ENCODE assay signal across 8 cellular contexts in the genomic region with DNA sequence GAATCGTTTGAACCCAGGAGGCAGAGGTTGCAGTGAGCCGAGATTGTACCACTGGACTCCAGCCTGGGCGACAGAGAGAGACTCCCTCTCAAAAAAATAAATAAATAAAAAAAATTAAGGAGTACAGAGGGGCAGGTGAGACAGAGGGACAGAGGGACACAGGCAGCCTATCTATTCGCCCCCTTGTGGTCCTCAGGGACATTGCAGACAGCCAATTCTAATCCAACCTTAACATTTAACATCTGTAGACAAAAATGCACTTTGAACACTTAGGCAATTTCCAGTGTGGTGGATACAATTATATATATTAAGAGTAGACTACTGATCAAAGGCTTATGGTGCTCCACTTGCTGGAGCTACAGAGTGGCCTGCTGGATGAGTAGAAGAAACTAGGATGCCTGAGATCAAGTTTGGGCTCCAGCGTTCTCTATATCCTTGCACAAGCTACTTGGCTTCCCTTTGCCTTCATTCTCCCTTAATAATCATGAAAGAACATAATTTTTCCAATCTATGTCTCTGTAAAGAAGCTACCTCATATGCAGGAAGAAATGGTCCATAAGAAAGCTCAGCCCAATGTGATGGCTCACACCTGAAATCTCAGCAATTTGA. TPM values are rescaled to one million over a fixed set of nuclear protein-coding genes. Genes with fewer than 3 reads are reported as not detected.
DNase-seq lines count a peak whose midpoint lies in the region; ATAC-seq and TF ChIP-seq lines count a peak whose summit lies in the region.

No MANE protein-coding gene starts in this region.

- H3K27me3 ChIP-seq in smooth muscle cell (ENCODE audit: low read depth) (no peaks in the 10 kb centered on the region), neuronal stem cell (ENCODE audit: control insufficient read depth in 3 of 3, insufficient read depth in 3 of 3, low read depth in 1 of 3, low read length in 3 of 3) (peaks cover 0 to 10% (median 0%) of the 10 kb centered on the region in 3 experiments)

- H3K36me3 ChIP-seq in smooth muscle cell (ENCODE audit: low read depth) (no peaks in the 10 kb centered on the region), neuronal stem cell (replicated peaks in 1 of 2; ENCODE audit: control insufficient read depth in 2 of 2, insufficient read depth in 2 of 2, low read length in 2 of 2) (no peaks in the 10 kb centered on the region)

- no peak overlapping the region for H2BK5ac ChIP-seq in neuronal stem cell (ENCODE audit: low read length)

- no peak overlapping the region for H3K27ac Mint-ChIP-seq in activated T-helper 17 cell treated with anti-CD3 and anti-CD28 coated beads, Interleukin-2, amount 50 U/mL, for 72 hours

- H3K4ac ChIP-seq in neuronal stem cell (ENCODE audit: low read length) = no peak overlapping the region

- H3K4me1 Mint-ChIP-seq in activated T-helper 17 cell treated with anti-CD3 and anti-CD28 coated beads, Interleukin-2, amount 50 U/mL, for 72 hours = no peaks in the 10 kb centered on the region

- no peak overlapping the region for H3K18ac ChIP-seq in neuronal stem cell (ENCODE audit: low read length)

- H3K9me3 ChIP-seq in smooth muscle cell (replicated peaks; ENCODE audit: low read depth) (no peaks in the 10 kb centered on the region), neuronal stem cell (replicated peaks in 1 of 2; ENCODE audit: control insufficient read depth in 2 of 2, insufficient read depth in 1 of 2, low read depth in 1 of 2, low read length in 2 of 2) (no peaks in the 10 kb centered on the region)

- 48% methylated on average over 5 of the region's 5 CpGs for WGBS in smooth muscle cell (ENCODE audit: low lambda C conversion rate)
- no CpG with 5 or more reads among the region's 5 CpGs for WGBS in neuronal stem cell (ENCODE audit: extremely low coverage in 2 of 2, insufficient read length in 2 of 2, insufficient replicate concordance in 1 of 2), 2 donors

- DNase-seq in COR-L47 (lab: John Stamatoyannopoulos, UW) (peak; percentile 13), GOT3 (lab: John Stamatoyannopoulos, UW) (peak; percentile 4), OCI-M1 (lab: John Stamatoyannopoulos, UW) (peak; percentile 66), globus pallidus (ENCODE audit: low spot score) (peak; percentile 10), smooth muscle cell (lab: John Stamatoyannopoulos, UW; ENCODE audit: unreplicated experiment) (no peak), H4 (ENCODE audit: low spot score) (no peak), neuronal stem cell (ENCODE audit: low spot score) (no peak)

- no peaks in the 10 kb centered on the region for H4K20me1 ChIP-seq in smooth muscle cell (ENCODE audit: low read depth)

- H3K4me1 ChIP-seq in smooth muscle cell (ENCODE audit: low read depth) (peaks cover 5% of the 10 kb centered on the region), neuronal stem cell (ENCODE audit: control insufficient read depth in 2 of 2, insufficient read depth in 1 of 2, low read depth in 1 of 2, low read length in 2 of 2) (peaks cover 5 to 12% of the 10 kb centered on the region in 2 donors)

- H3K4me2 ChIP-seq in smooth muscle cell (no peak overlapping the region), neuronal stem cell (ENCODE audit: insufficient read depth, low read length, poor library complexity, severe bottlenecking) (no peak overlapping the region)

- H2BK120ac ChIP-seq in neuronal stem cell (ENCODE audit: low read depth, low read length) = no peak overlapping the region

- H3K23ac ChIP-seq in neuronal stem cell (ENCODE audit: low read depth, low read length, poor library complexity) = no peak overlapping the region

- H3K79me2 ChIP-seq in smooth muscle cell (ENCODE audit: low read depth) = no peaks in the 10 kb centered on the region

- no peak overlapping the region for H2AK5ac ChIP-seq in neuronal stem cell (ENCODE audit: low read depth, low read length)

- H3K4me3 ChIP-seq in smooth muscle cell = no peak overlapping the region
- H3K4me3 ChIP-seq in neuronal stem cell (ENCODE audit: low read length in 2 of 2) = no peak overlapping the region

- H2AFZ ChIP-seq in smooth muscle cell (ENCODE audit: low read depth) = no peak overlapping the region
- H2AFZ ChIP-seq in neuronal stem cell (ENCODE audit: low read length) = no peak overlapping the region

- TF ChIP-seq CTCF in smooth muscle cell (IDR thresholded peaks at IDR 0.05; ENCODE audit: borderline replicate concordance, insufficient read depth, poor library complexity, severe bottlenecking) = peak; percentile 75

- no peaks in the 10 kb centered on the region for H3K79me1 ChIP-seq in neuronal stem cell (ENCODE audit: low read depth, low read length)

- H3K14ac ChIP-seq in neuronal stem cell (ENCODE audit: low read length) = no peak overlapping the region

- no peaks in the 10 kb centered on the region for H3K36me3 Mint-ChIP-seq in activated T-helper 17 cell treated with anti-CD3 and anti-CD28 coated beads, Interleukin-2, amount 50 U/mL, for 72 hours (ENCODE audit: low read depth)

- H2BK15ac ChIP-seq in neuronal stem cell (ENCODE audit: low read length) = no peak overlapping the region

- H3K27ac ChIP-seq in smooth muscle cell (ENCODE audit: low read depth) = no peak overlapping the region
- no peak overlapping the region for H3K27ac ChIP-seq in neuronal stem cell (replicated peaks; ENCODE audit: low read length)

- H3K4me3 Mint-ChIP-seq in activated T-helper 17 cell treated with anti-CD3 and anti-CD28 coated beads, Interleukin-2, amount 50 U/mL, for 72 hours = no peak overlapping the region

- H2BK12ac ChIP-seq in neuronal stem cell (ENCODE audit: low read length) = no peak overlapping the region

- H3K9ac ChIP-seq in smooth muscle cell (ENCODE audit: low read depth) = no peak overlapping the region
- H3K9ac ChIP-seq in neuronal stem cell (ENCODE audit: low read depth, low read length, poor library complexity) = no peak overlapping the region

- H3K9me3 Mint-ChIP-seq in activated T-helper 17 cell treated with anti-CD3 and anti-CD28 coated beads, Interleukin-2, amount 50 U/mL, for 72 hours = no peaks in the 10 kb centered on the region

- H4K8ac ChIP-seq in neuronal stem cell (ENCODE audit: low read depth, low read length) = no peak overlapping the region

- H4K91ac ChIP-seq in neuronal stem cell (ENCODE audit: low read depth, low read length, poor library complexity) = no peak overlapping the region

- ATAC-seq in activated T-helper 17 cell treated with anti-CD3 and anti-CD28 coated beads, Interleukin-2, amount 50 U/mL, for 72 hours (replicated peaks) = peak; percentile 59

- H3F3A ChIP-seq in smooth muscle cell (ENCODE audit: low read depth) = no peaks in the 10 kb centered on the region

- peaks cover 8% of the 10 kb centered on the region for H3K27me3 Mint-ChIP-seq in activated T-helper 17 cell treated with anti-CD3 and anti-CD28 coated beads, Interleukin-2, amount 50 U/mL, for 72 hours

RNA-seq across cellular contexts. Expression of a gene that starts 8.2 kb away (rescaled TPM):
- total RNA-seq in activated T-helper 17 cell treated with anti-CD3 and anti-CD28 coated beads, Interleukin-2, amount 50 U/mL, for 72 hours = 10 to 100 TPM; 26.1 to 27.3 TPM
- total RNA-seq in smooth muscle cell = 19.0 and 33.5 TPM in 2 replicates
- polyA plus RNA-seq in smooth muscle cell = 20.6 and 23.1 TPM in 2 replicates
- total RNA-seq in H4 (2014; rRNA removed; shearing (Covaris generic)) = 5.2 and 11.5 TPM in 2 replicates
- 13.5 TPM for polyA plus RNA-seq in neuronal stem cell (2013, experiment 1 of 2)
- 14.6 TPM for polyA plus RNA-seq in neuronal stem cell (2013, experiment 2 of 2)

RNA-seq across cellular contexts. Expression of a gene that starts 31.8 kb away (rescaled TPM):
- total RNA-seq in activated T-helper 17 cell treated with anti-CD3 and anti-CD28 coated beads, Interleukin-2, amount 50 U/mL, for 72 hours = not detected
- 0.90 and 1.1 TPM in 2 replicates for total RNA-seq in smooth muscle cell
- 0.63 and 1.8 TPM in 2 replicates for polyA plus RNA-seq in smooth muscle cell
- total RNA-seq in H4 (2014; rRNA removed; shearing (Covaris generic)) = 0.15 and 0.29 TPM in 2 replicates
- 1.4 TPM for polyA plus RNA-seq in neuronal stem cell (2013, experiment 1 of 2)
- polyA plus RNA-seq in neuronal stem cell (2013, experiment 2 of 2) = 1.3 TPM

Comparison
In these comparisons a context has a peak if more than half of its experiments do, and no peak if none do; other contexts are left out.
1. DNase-seq: peak in COR-L47 (single experiment), GOT3 (single experiment), OCI-M1 (single experiment) and globus pallidus (single experiment); none in smooth muscle cell (single experiment), H4 (single experiment) and neuronal stem cell (single experiment).